In the genomic region with DNA sequence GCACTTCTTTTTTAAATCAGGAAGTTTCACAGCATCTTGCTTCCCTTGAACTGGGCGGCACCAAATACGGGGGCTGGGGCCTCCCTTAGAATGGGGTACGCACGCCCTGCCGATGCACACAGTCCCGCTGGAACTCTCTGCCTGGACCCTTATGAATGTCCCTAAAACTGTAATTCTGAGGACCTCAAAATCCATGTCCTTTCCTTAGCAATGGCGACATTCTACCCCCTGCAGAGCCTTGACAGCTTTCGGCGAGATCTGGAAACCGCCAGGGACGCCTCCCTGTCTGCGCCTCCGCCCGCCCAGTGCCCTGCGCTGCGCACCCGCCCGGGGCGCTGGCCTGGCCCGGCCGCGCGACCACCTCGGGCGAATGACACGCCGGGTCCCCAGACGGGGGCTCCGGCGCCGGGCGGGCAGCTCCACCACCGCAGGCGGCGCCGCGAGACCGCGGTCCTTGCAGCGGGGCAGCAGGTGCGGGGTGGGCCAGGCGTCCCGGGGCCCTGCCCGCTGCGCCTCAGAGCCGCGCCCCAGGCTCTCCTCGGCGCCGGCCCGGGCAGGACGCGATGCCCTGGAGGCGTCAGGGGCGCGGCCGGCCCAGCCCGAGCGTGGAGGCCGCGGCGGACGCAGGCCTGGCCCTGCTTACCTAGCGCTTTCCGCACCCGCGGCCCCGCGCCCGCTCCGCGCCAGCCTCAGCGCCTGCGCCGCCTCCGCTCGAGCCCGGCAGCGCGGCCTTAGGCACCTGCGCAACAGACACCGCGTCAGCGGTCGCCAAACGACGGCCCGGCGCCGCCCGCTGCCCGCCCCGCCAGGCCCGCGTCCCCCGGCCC, we compare ENCODE assay signal across 1 cellular context.
TF ChIP-seq lines count a peak whose summit lies in the region.

No MANE protein-coding gene starts in this region.

TF ChIP-seq in HepG2, 621 proteins besides CTCF, POLR2A, EP300 and RAD21 (continued from another document):
- 0 out of 2 replicates have a peak, but pooled peaks have one; percentile 12 for TF ChIP-seq ZBED4 (CRISPR knock-in tag; IDR thresholded peaks at IDR 0.05; ENCODE audit: borderline replicate concordance)
- TF ChIP-seq MTF1 (CRISPR knock-in tag; IDR thresholded peaks at IDR 0.05): no peak
- no peak for TF ChIP-seq TEAD3 (CRISPR knock-in tag; optimal IDR thresholded peaks at IDR 0.05; ENCODE audit: borderline replicate concordance)
- no peak for TF ChIP-seq ZNF10 (CRISPR knock-in tag; IDR thresholded peaks at IDR 0.05; ENCODE audit: borderline replicate concordance, low read depth)
- TF ChIP-seq ZBTB2 (CRISPR knock-in tag; IDR thresholded peaks at IDR 0.05; ENCODE audit: low read depth): peak; percentile 38
- TF ChIP-seq, protein P1, sequence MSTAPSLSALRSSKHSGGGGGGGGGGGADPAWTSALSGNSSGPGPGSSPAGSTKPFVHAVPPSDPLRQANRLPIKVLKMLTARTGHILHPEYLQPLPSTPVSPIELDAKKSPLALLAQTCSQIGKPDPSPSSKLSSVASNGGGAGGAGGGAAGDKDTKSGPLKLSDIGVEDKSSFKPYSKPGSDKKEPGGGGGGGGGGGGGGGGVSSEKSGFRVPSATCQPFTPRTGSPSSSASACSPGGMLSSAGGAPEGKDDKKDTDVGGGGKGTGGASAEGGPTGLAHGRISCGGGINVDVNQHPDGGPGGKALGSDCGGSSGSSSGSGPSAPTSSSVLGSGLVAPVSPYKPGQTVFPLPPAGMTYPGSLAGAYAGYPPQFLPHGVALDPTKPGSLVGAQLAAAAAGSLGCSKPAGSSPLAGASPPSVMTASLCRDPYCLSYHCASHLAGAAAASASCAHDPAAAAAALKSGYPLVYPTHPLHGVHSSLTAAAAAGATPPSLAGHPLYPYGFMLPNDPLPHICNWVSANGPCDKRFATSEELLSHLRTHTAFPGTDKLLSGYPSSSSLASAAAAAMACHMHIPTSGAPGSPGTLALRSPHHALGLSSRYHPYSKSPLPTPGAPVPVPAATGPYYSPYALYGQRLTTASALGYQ (CRISPR knock-in tag; IDR thresholded peaks at IDR 0.05): no peak
- TF ChIP-seq ZNF3 (CRISPR knock-in tag; IDR thresholded peaks at IDR 0.05): 0 out of 2 replicates have a peak, but pooled peaks have one; percentile 1
- 0 out of 2 replicates have a peak, but pooled peaks have one; percentile 16 for TF ChIP-seq ZNF772 (CRISPR knock-in tag; IDR thresholded peaks at IDR 0.05)
- TF ChIP-seq NFKB2 (CRISPR knock-in tag; IDR thresholded peaks at IDR 0.05; ENCODE audit: borderline replicate concordance): no peak; the same call in 1 of the 2 replicates
- TF ChIP-seq YEATS4 (CRISPR knock-in tag; IDR thresholded peaks at IDR 0.05; ENCODE audit: borderline replicate concordance): no peak
